In genomic region chr3:40871411-40871810, GRCh38 we compare ENCODE assay signal across 15 cellular contexts.
"Had no signal": no experiment of that assay in that cellular context is flagged by ENCODE, and none has a peak within 500 bp of the region (broad histone marks: within the 10 kb centered on the region; RNA-seq: fewer than 3 reads in every experiment).

No MANE protein-coding gene starts in this region.

- H3K4me1 ChIP-seq: colonic mucosa, right atrium auricular region had no signal

- H3K27ac Mint-ChIP-seq: natural killer cell treated with Interleukin-12 subunit alpha and Interleukin-12 subunit beta and Interleukin-15 and Interleukin-18, amount 100 ng/mL, for 72 hours; neural progenitor cell had no signal

- H3K9me3 Mint-ChIP-seq: natural killer cell treated with Interleukin-12 subunit alpha and Interleukin-12 subunit beta and Interleukin-15 and Interleukin-18, amount 100 ng/mL, for 72 hours; neural progenitor cell had no signal

- ATAC-seq: esophagus mucosa; left colon; natural killer cell treated with Interleukin-12 subunit alpha and Interleukin-12 subunit beta and Interleukin-15 and Interleukin-18, amount 100 ng/mL, for 72 hours had no signal

- H3K27me3 ChIP-seq: colonic mucosa, dorsolateral prefrontal cortex, neural progenitor cell, ovary, right atrium auricular region had no signal

- H3K27ac ChIP-seq: colonic mucosa, dorsolateral prefrontal cortex, neural progenitor cell, ovary, right atrium auricular region had no signal

- H3K36me3 Mint-ChIP-seq: natural killer cell treated with Interleukin-12 subunit alpha and Interleukin-12 subunit beta and Interleukin-15 and Interleukin-18, amount 100 ng/mL, for 72 hours; neural progenitor cell had no signal

- H3K36me3 ChIP-seq: colonic mucosa, neural progenitor cell, ovary, right atrium auricular region had no signal

- H3K4me3 Mint-ChIP-seq: natural killer cell treated with Interleukin-12 subunit alpha and Interleukin-12 subunit beta and Interleukin-15 and Interleukin-18, amount 100 ng/mL, for 72 hours; neural progenitor cell had no signal

- H3K9me3 ChIP-seq: colonic mucosa, ovary, right atrium auricular region had no signal

- H3K4me3 ChIP-seq: colonic mucosa, dorsolateral prefrontal cortex, neural progenitor cell, ovary, right atrium auricular region had no signal

- DNase-seq: colonic mucosa; dorsolateral prefrontal cortex; effector CD8-positive, alpha-beta T cell; left colon; mammary epithelial cell; midbrain; ovary; small intestine; stimulated activated CD4-positive, alpha-beta T cell treated with anti-CD3 and anti-CD28 coated beads, Interleukin-12 subunit alpha, Interleukin-12 subunit beta, amount 100 ng/mL, for 4 hours; stimulated activated naive CD4-positive, alpha-beta T cell treated with Interleukin-2 at 50 U/mL for 16 hours; trophoblast cell had no signal
